Comparison of ENCODE assay signal across 22 cellular contexts in genomic region chr17:45639297-45639849, GRCh38.
DNase-seq lines count a peak whose midpoint lies in the region; ATAC-seq and TF ChIP-seq lines count a peak whose summit lies in the region.
"Had no signal": no experiment of that assay in that cellular context is flagged by ENCODE, and none has a peak within 500 bp of the region (broad histone marks: within the 10 kb centered on the region; RNA-seq: fewer than 3 reads in every experiment).

No MANE protein-coding gene starts in this region.

- no peaks in the 10 kb centered on the region for H3F3A ChIP-seq in PC-3 (ENCODE audit: low read length, unreplicated experiment)

- no peaks in the 10 kb centered on the region for H3K9me2 ChIP-seq in PC-3 (replicated peaks; ENCODE audit: low read length)

- H3K4me1 ChIP-seq in PC-3 (ENCODE audit: insufficient read depth, low read length) (peaks cover 2% of the 10 kb centered on the region; the same call in 1 of the 2 replicates), esophagus (ENCODE audit: control insufficient read depth in 2 of 2, insufficient read depth in 2 of 2, low read length in 1 of 2) (no peaks in the 10 kb centered on the region)
- H3K4me1 ChIP-seq: A549, HAP-1, SJCRH30 had no signal

- H3K4me3 ChIP-seq in PC-3 (ENCODE audit: low read length), result no peak overlapping the region
- H3K4me3 ChIP-seq in esophagus (ENCODE audit: low read depth in 1 of 2, low read length in 2 of 2), result no peak overlapping the region
- no peak overlapping the region for H3K4me3 ChIP-seq in foreskin fibroblast (ENCODE audit: low read depth in 1 of 2, low read length in 2 of 2)
- H3K4me3 ChIP-seq: A549, GM12878, GM23338, HAP-1, SJCRH30 had no signal

- no peak overlapping the region for H3K4me2 ChIP-seq in PC-3 (ENCODE audit: low read length)
- H3K4me2 ChIP-seq: A549, GM23338 had no signal

- H4K20me1 ChIP-seq in PC-3 (ENCODE audit: low read length), result no peaks in the 10 kb centered on the region

- no peak overlapping the region for H2AFZ ChIP-seq in PC-3 (ENCODE audit: low read length)
- H2AFZ ChIP-seq: GM23338 had no signal

- H3K36me3 ChIP-seq in PC-3 (ENCODE audit: low read depth, low read length) (peaks cover 12% of the 10 kb centered on the region), esophagus (ENCODE audit: control insufficient read depth in 2 of 2, insufficient read depth in 2 of 2, low read length in 1 of 2) (peaks cover 0 to 14% of the 10 kb centered on the region in 2 donors)

- no TSS peak for BruUV-seq in PC-3 (replicated peaks; lab: Mats Ljungman, UMichigan)

- WGBS in esophagus, 2 donors, result 82 to 89% methylated on average over 4 of the region's 4 CpGs

- no peak overlapping the region for H3K9ac ChIP-seq in PC-3 (ENCODE audit: low read length)

- H3K27ac ChIP-seq in PC-3 (ENCODE audit: low read length), result no peak overlapping the region
- peak overlapping the region; percentile 73 to 74 for H3K27ac ChIP-seq in esophagus (ENCODE audit: low read depth in 2 of 2, low read length in 1 of 2)
- H3K27ac ChIP-seq: A549, HL-60, SJCRH30 had no signal

- no peaks in the 10 kb centered on the region for H3K27me3 ChIP-seq in PC-3 (ENCODE audit: low read length)
- no peaks in the 10 kb centered on the region for H3K27me3 ChIP-seq in esophagus (ENCODE audit: control insufficient read depth in 1 of 2, insufficient read depth in 2 of 2, low read length in 2 of 2)
- H3K27me3 ChIP-seq: SJCRH30 had no signal

- TF ChIP-seq CTCF in PC-3 (conservative IDR thresholded peaks at IDR 0.05; ENCODE audit: low read depth, low read length), result no peak
- no peak for TF ChIP-seq CTCF in foreskin fibroblast (IDR thresholded peaks at IDR 0.05; ENCODE audit: low read depth, low read length)

- CTCF ChIA-PET in PC-3 (lab: Charles Lee), result interaction anchor here (2.0 kb wide), 1 partner anchor 192 kb away, joined by 42 read pairs; no protein-coding TSS in a partner anchor

- POLR2A ChIA-PET in PC-3 (lab: Charles Lee; ENCODE audit: unreplicated experiment), result no interaction called here

- H3K79me2 ChIP-seq in PC-3 (ENCODE audit: low read length), result no peaks in the 10 kb centered on the region

- peak; percentile 15; the same call in 1 of the 2 replicates for ATAC-seq in PC-3
- ATAC-seq in HG03520 (IDR thresholded peaks at IDR 0.05; ENCODE audit: unreplicated experiment), result no peak

- DNase-seq in AG08396 (ENCODE audit: low spot score), result peak; percentile 50
- DNase-seq in PC-3, result no peak
- peak; percentile 4 to 42 for DNase-seq in foreskin fibroblast
- DNase-seq in NK-92 treated with Interleukin-12 subunit alpha and Interleukin-12 subunit beta, amount 100 ng/mL, for 24 hours (lab: John Stamatoyannopoulos, UW), result no peak
- no peak for DNase-seq in NCI-H2227 treated with DMSO at 0.1 percent for 48 hours (lab: John Stamatoyannopoulos, UW)
- DNase-seq: COR-L47, DMS79 treated with DMSO at 0.1 percent for 48 hours, KG1, NCI-H1092 treated with DMSO at 0.1 percent for 48 hours, NCI-H146, NCI-H2029, NCI-H345, NCI-H524, NCI-H82, SJCRH30 had no signal

- H3K9me3 ChIP-seq in PC-3 (ENCODE audit: low read length) (no peaks in the 10 kb centered on the region), esophagus (ENCODE audit: control insufficient read depth in 2 of 2, insufficient read depth in 1 of 2, low read depth in 1 of 2, low read length in 1 of 2) (no peaks in the 10 kb centered on the region)
- H3K9me3 ChIP-seq: A549, HAP-1, SJCRH30 had no signal

- intact Hi-C loops in PC-3 (cut with micrococcal nuclease), result no loop called here

Comparison
In these comparisons a context has a peak if more than half of its experiments do, and no peak if none do; other contexts are left out.
1. DNase-seq: peak in AG08396 (single experiment) and foreskin fibroblast (2 of 2); none in PC-3 (single experiment), NK-92 treated with Interleukin-12 subunit alpha and Interleukin-12 subunit beta, amount 100 ng/mL, for 24 hours (single experiment) and NCI-H2227 treated with DMSO at 0.1 percent for 48 hours (single experiment).